ENCODE assay signal across 8 cellular contexts in genomic region chr5:126680215-126680817, GRCh38.
A peak's percentile ranks its signal among the peaks of the same experiment; 100 is the strongest.
DNase-seq lines count a peak whose midpoint lies in the region; ATAC-seq, FAIRE-seq and TF ChIP-seq lines count a peak whose summit lies in the region.

No MANE protein-coding gene starts in this region.

- H3K27ac ChIP-seq in K562 (ENCODE audit: extremely low read depth, low read depth, low read length), result peak overlapping the region; percentile 53
- H3K27ac ChIP-seq in transverse colon, result peak overlapping the region in 1 of 4 donors; percentile 35

- H3K79me2 ChIP-seq in K562 (ENCODE audit: control insufficient read depth, insufficient read depth, low read length), result no peaks in the 10 kb centered on the region

- H2AFZ ChIP-seq in K562 (ENCODE audit: low read depth, low read length), result peak overlapping the region; percentile 85

- TF ChIP-seq POLR2A in K562 (conservative IDR thresholded peaks at IDR 0.05) (peak; percentile 78), transverse colon (IDR thresholded peaks at IDR 0.05) (no peak)

- H3K4me1 ChIP-seq in K562 (replicated peaks in 1 of 2; ENCODE audit: control insufficient read depth in 2 of 2, insufficient read depth in 2 of 2, low read length in 2 of 2) (peaks cover 19 to 35% of the 10 kb centered on the region in 2 experiments), transverse colon (peaks cover 0 to 16% (median under 1%) of the 10 kb centered on the region in 4 donors)

- TF ChIP-seq CTCF in K562 (IDR thresholded peaks at IDR 0.05 in 2 of 3, conservative IDR thresholded peaks at IDR 0.05 in 1 of 3; ENCODE audit: insufficient read depth in 2 of 3, low read depth in 1 of 3, low read length in 3 of 3) (no peak), transverse colon (IDR thresholded peaks at IDR 0.05) (no peak)

- H3K4me2 ChIP-seq in K562 (ENCODE audit: insufficient read depth, low read length), result peak overlapping the region; percentile 68

- H3K36me3 ChIP-seq in K562 (ENCODE audit: control insufficient read depth, insufficient read depth, low read length), result no peaks in the 10 kb centered on the region
- H3K36me3 ChIP-seq in transverse colon, result no peaks in the 10 kb centered on the region

- intact Hi-C loops in K562 (cut with micrococcal nuclease), result no loop called here
- intact Hi-C loops in transverse colon (cut with DNase I; ENCODE audit: low total_unique reads), result no loop called here

- peak overlapping the region; percentile 27 to 38; a peak in 3 of 4 replicates for H3K9ac ChIP-seq in K562 (ENCODE audit: insufficient read depth in 1 of 2, low read depth in 2 of 2, low read length in 2 of 2)

- no peak for TF ChIP-seq RAD21 in K562 (CRISPR knock-in tag; conservative IDR thresholded peaks at IDR 0.05 in 1 of 2, IDR thresholded peaks at IDR 0.05 in 1 of 2)

- H4K20me1 ChIP-seq in K562 (replicated peaks; ENCODE audit: control insufficient read depth, insufficient read depth, low read length), result no peaks in the 10 kb centered on the region

- DNase-seq in DMS 273 treated with DMSO at 0.1 percent for 48 hours (lab: John Stamatoyannopoulos, UW) (peak; percentile 99), LHCN-M2 (ENCODE audit: low read depth) (peak; percentile 48), K562 (ENCODE audit: extremely low read depth in 1 of 4, low spot score in 3 of 4) (peak; percentile 29 to 89 (median 54)), transverse colon (peak; percentile 24), SKM-1 (lab: John Stamatoyannopoulos, UW; ENCODE audit: unreplicated experiment) (no peak), NCI-H2196 (lab: John Stamatoyannopoulos, UW; ENCODE audit: unreplicated experiment) (no peak), mucosa of gallbladder (ENCODE audit: low spot score) (no peak)

- in situ Hi-C loops in K562 (cut with MboI) (no loop called here), transverse colon (cut with MboI; ENCODE audit: low pct_ligation_motif_present in 1 of 4, low pct_unique_long_range_greater_than_20kb in 1 of 4, low sequenced_read_pairs in 3 of 4) (no loop called here)

- TF ChIP-seq EP300 in K562 (IDR thresholded peaks at IDR 0.05; ENCODE audit: low read length) (peak; percentile 69), transverse colon (IDR thresholded peaks at IDR 0.05; ENCODE audit: low read depth) (no peak)

- H3K9me1 ChIP-seq in K562 (ENCODE audit: control insufficient read depth, insufficient read depth, low read length), result no peaks in the 10 kb centered on the region

- CTCF ChIA-PET in K562 (lab: Yijun Ruan, JAX; ENCODE audit: low intra/inter-chr PET ratio), result no interaction called here

- ATAC-seq in GM21529 (IDR thresholded peaks at IDR 0.05; ENCODE audit: unreplicated experiment) (peak; percentile 68), K562 (peak; percentile 88)

- H3K9me3 ChIP-seq in K562 (replicated peaks; ENCODE audit: control insufficient read depth, insufficient read depth, low read depth, low read length) (no peaks in the 10 kb centered on the region), transverse colon (no peaks in the 10 kb centered on the region)

- no TSS peak for BruUV-seq in K562 (replicated peaks; lab: Mats Ljungman, UMichigan)

- 3% methylated on average over 4 of the region's 4 CpGs for WGBS in K562 (ENCODE audit: insufficient coverage, low coverage, missing lambda C conversion rate)
- WGBS in transverse colon (ENCODE audit: low coverage in 1 of 2), 2 donors, result 24 to 31% methylated on average over 3 to 4 of the region's 4 CpGs

- POLR2A ChIA-PET in K562 (lab: Yijun Ruan, JAX), result interaction anchor here (0.6 to 2.3 kb wide), 8 partner anchors 18 to 464 kb away, joined by 3 to 25 read pairs (median 4); no protein-coding TSS in a partner anchor

- H3K4me3 ChIP-seq in K562, result peak overlapping the region; percentile 3; the same call in 1 of the 2 replicates
- no peak overlapping the region for H3K4me3 ChIP-seq in transverse colon

- H3K27me3 ChIP-seq in K562 (ENCODE audit: control insufficient read depth in 2 of 2, insufficient read depth in 2 of 2, low read length in 2 of 2), result no peaks in the 10 kb centered on the region
- H3K27me3 ChIP-seq in transverse colon, result no peaks in the 10 kb centered on the region

- FAIRE-seq in K562 (lab: Jason Lieb, UNC), result peak; percentile 90

TF ChIP-seq in K562, 482 proteins besides CTCF, POLR2A, EP300 and RAD21 (continues in another document):
- TF ChIP-seq ZNF311 (CRISPR knock-in tag; IDR thresholded peaks at IDR 0.05) (no peak), GMEB1 (CRISPR knock-in tag; IDR thresholded peaks at IDR 0.05) (no peak), ZBTB7A (IDR thresholded peaks at IDR 0.05; ENCODE audit: borderline replicate concordance, control insufficient read depth, low read depth, low read length) (no peak), PTTG1 (tag; IDR thresholded peaks at IDR 0.05; ENCODE audit: low read depth) (no peak), MNT (conservative IDR thresholded peaks at IDR 0.05) (peak in 1 of 2 experiments; percentile 54; a peak in 2 of 4 replicates), GATA2 (CRISPR knock-in tag; IDR thresholded peaks at IDR 0.05) (peak; percentile 61), ZFX (CRISPR knock-in tag; IDR thresholded peaks at IDR 0.05) (peak; percentile 10; the same call in 1 of the 2 replicates), ETV5 (CRISPR knock-in tag; IDR thresholded peaks at IDR 0.05; ENCODE audit: low read depth) (peak; percentile 82), ADNP (tag; IDR thresholded peaks at IDR 0.05) (no peak), ZKSCAN8 (CRISPR knock-in tag; IDR thresholded peaks at IDR 0.05) (peak; percentile 45; the same call in 1 of the 2 replicates), TRIM24 (IDR thresholded peaks at IDR 0.05) (peak in 1 of 2 experiments; percentile 41; a peak in 1 of 4 replicates), TCF3 (CRISPR knock-in tag; IDR thresholded peaks at IDR 0.05) (0 out of 2 replicates have a peak, but pooled peaks have one; percentile 34), MTA3 (IDR thresholded peaks at IDR 0.05; ENCODE audit: borderline replicate concordance) (peak; percentile 70; the same call in 1 of the 2 replicates), ZNF592 (IDR thresholded peaks at IDR 0.05) (0 out of 2 replicates have a peak, but pooled peaks have one; percentile 18), TBP (optimal IDR thresholded peaks at IDR 0.05; ENCODE audit: low read depth, low read length) (peak; percentile 80), KDM1A (IDR thresholded peaks at IDR 0.05) (peak; percentile 48 to 58; a peak in 2 of 4 replicates), NRF1 (conservative IDR thresholded peaks at IDR 0.05 in 1 of 2, IDR thresholded peaks at IDR 0.05 in 1 of 2) (0 out of 4 replicates have a peak, but pooled peaks of 1 of the 2 experiments have one; percentile 31)

Comparison
In these comparisons a context has a peak if more than half of its experiments do, and no peak if none do; other contexts are left out.
1. DNase-seq: peak in DMS 273 treated with DMSO at 0.1 percent for 48 hours (single experiment), LHCN-M2 (single experiment), K562 (4 of 4) and transverse colon (single experiment); none in SKM-1 (single experiment), NCI-H2196 (single experiment) and mucosa of gallbladder (single experiment).